Comparison of ENCODE assay signal across 1 cellular context in the genomic region with DNA sequence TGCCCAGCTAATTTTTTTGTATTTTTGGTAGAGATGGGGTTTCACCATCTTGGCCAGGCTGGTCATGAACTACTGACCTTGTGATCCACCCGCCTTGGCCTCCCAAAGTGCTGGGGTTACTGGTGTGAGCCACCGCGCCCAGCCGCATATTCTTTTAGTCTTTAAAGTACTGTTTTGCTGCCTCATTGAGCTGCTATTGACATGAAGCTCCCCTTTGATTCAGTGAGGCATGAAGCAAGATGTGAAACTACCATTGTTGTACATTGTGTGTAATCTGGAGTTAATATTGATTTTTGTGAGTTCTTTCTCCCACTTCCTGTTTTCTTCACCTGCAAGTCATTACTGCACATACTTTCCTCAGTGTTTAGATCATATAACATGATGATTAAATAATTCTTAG.
A peak's percentile ranks its signal among the peaks of the same experiment; 100 is the strongest.
TF ChIP-seq lines count a peak whose summit lies in the region.

No MANE protein-coding gene starts in this region.

TF ChIP-seq in HepG2, 621 proteins besides CTCF, POLR2A, EP300 and RAD21 (continued from another document and continues in another):
- TF ChIP-seq, protein P1, sequence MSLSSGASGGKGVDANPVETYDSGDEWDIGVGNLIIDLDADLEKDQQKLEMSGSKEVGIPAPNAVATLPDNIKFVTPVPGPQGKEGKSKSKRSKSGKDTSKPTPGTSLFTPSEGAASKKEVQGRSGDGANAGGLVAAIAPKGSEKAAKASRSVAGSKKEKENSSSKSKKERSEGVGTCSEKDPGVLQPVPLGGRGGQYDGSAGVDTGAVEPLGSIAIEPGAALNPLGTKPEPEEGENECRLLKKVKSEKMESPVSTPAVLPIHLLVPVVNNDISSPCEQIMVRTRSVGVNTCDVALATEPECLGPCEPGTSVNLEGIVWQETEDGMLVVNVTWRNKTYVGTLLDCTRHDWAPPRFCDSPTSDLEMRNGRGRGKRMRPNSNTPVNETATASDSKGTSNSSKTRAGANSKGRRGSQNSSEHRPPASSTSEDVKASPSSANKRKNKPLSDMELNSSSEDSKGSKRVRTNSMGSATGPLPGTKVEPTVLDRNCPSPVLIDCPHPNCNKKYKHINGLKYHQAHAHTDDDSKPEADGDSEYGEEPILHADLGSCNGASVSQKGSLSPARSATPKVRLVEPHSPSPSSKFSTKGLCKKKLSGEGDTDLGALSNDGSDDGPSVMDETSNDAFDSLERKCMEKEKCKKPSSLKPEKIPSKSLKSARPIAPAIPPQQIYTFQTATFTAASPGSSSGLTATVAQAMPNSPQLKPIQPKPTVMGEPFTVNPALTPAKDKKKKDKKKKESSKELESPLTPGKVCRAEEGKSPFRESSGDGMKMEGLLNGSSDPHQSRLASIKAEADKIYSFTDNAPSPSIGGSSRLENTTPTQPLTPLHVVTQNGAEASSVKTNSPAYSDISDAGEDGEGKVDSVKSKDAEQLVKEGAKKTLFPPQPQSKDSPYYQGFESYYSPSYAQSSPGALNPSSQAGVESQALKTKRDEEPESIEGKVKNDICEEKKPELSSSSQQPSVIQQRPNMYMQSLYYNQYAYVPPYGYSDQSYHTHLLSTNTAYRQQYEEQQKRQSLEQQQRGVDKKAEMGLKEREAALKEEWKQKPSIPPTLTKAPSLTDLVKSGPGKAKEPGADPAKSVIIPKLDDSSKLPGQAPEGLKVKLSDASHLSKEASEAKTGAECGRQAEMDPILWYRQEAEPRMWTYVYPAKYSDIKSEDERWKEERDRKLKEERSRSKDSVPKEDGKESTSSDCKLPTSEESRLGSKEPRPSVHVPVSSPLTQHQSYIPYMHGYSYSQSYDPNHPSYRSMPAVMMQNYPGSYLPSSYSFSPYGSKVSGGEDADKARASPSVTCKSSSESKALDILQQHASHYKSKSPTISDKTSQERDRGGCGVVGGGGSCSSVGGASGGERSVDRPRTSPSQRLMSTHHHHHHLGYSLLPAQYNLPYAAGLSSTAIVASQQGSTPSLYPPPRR (CRISPR knock-in tag; IDR thresholded peaks at IDR 0.05; ENCODE audit: borderline replicate concordance) = 0 out of 2 replicates have a peak, but pooled peaks have one; percentile 28
- TF ChIP-seq CREB1 (IDR thresholded peaks at IDR 0.05) (no peak), CREB1 (CRISPR knock-in tag; IDR thresholded peaks at IDR 0.05) (peak; percentile 63), ZFP37 (CRISPR knock-in tag; IDR thresholded peaks at IDR 0.05; ENCODE audit: borderline replicate concordance) (no peak), MAFK (conservative IDR thresholded peaks at IDR 0.05 in 1 of 2, IDR thresholded peaks at IDR 0.05 in 1 of 2; ENCODE audit: low read length in 2 of 2) (no peak), HNF4A (CRISPR knock-in tag; IDR thresholded peaks at IDR 0.05) (peak; percentile 38; the same call in 1 of the 2 replicates), ZNF614 (CRISPR knock-in tag; IDR thresholded peaks at IDR 0.05; ENCODE audit: borderline replicate concordance) (peak; percentile 78; the same call in 1 of the 2 replicates), ZNF383 (CRISPR knock-in tag; IDR thresholded peaks at IDR 0.05; ENCODE audit: borderline replicate concordance) (no peak), KLF15 (CRISPR knock-in tag; IDR thresholded peaks at IDR 0.05; ENCODE audit: borderline replicate concordance) (no peak), ZNF674 (CRISPR knock-in tag; IDR thresholded peaks at IDR 0.05; ENCODE audit: low read depth) (no peak), NFE2L1 (CRISPR knock-in tag; IDR thresholded peaks at IDR 0.05; ENCODE audit: borderline replicate concordance) (no peak), ZHX2 (IDR thresholded peaks at IDR 0.05; ENCODE audit: low read depth) (no peak), ZHX2 (CRISPR knock-in tag; IDR thresholded peaks at IDR 0.05; ENCODE audit: borderline replicate concordance) (no peak), HOXA5 (CRISPR knock-in tag; IDR thresholded peaks at IDR 0.05) (no peak), ZBTB34 (CRISPR knock-in tag; IDR thresholded peaks at IDR 0.05) (no peak), ZKSCAN8 (CRISPR knock-in tag; IDR thresholded peaks at IDR 0.05; ENCODE audit: borderline replicate concordance) (no peak), ZNF770 (CRISPR knock-in tag; IDR thresholded peaks at IDR 0.05) (no peak), RORA (CRISPR knock-in tag; IDR thresholded peaks at IDR 0.05) (no peak), ZNF138 (CRISPR knock-in tag; IDR thresholded peaks at IDR 0.05; ENCODE audit: low read depth) (no peak), ZSCAN20 (CRISPR knock-in tag; IDR thresholded peaks at IDR 0.05; ENCODE audit: borderline replicate concordance) (no peak), ZNF839 (CRISPR knock-in tag; IDR thresholded peaks at IDR 0.05; ENCODE audit: borderline replicate concordance) (no peak), CENPT (CRISPR knock-in tag; IDR thresholded peaks at IDR 0.05; ENCODE audit: low read depth) (no peak), ZNF567 (CRISPR knock-in tag; IDR thresholded peaks at IDR 0.05; ENCODE audit: borderline replicate concordance) (no peak), ZNF773 (CRISPR knock-in tag; IDR thresholded peaks at IDR 0.05; ENCODE audit: borderline replicate concordance) (no peak), ZNF703 (CRISPR knock-in tag; IDR thresholded peaks at IDR 0.05; ENCODE audit: borderline replicate concordance) (no peak), HNRNPL (IDR thresholded peaks at IDR 0.05; ENCODE audit: low read depth, low read length) (no peak), GATAD1 (CRISPR knock-in tag; IDR thresholded peaks at IDR 0.05) (0 out of 2 replicates have a peak, but pooled peaks have one; percentile 40), ZMYM3 (CRISPR knock-in tag; IDR thresholded peaks at IDR 0.05) (peak; percentile 82), PHF20 (CRISPR knock-in tag; IDR thresholded peaks at IDR 0.05) (no peak), PHF8 (CRISPR knock-in tag; IDR thresholded peaks at IDR 0.05) (no peak), ZNF362 (CRISPR knock-in tag; IDR thresholded peaks at IDR 0.05; ENCODE audit: borderline replicate concordance) (no peak), ZNF3 (CRISPR knock-in tag; IDR thresholded peaks at IDR 0.05) (no peak; the same call in 1 of the 2 replicates), ZNF30 (CRISPR knock-in tag; IDR thresholded peaks at IDR 0.05) (no peak), GABPB1 (CRISPR knock-in tag; IDR thresholded peaks at IDR 0.05) (peak; percentile 35; the same call in 1 of the 2 replicates)
- TF ChIP-seq, protein P2, sequence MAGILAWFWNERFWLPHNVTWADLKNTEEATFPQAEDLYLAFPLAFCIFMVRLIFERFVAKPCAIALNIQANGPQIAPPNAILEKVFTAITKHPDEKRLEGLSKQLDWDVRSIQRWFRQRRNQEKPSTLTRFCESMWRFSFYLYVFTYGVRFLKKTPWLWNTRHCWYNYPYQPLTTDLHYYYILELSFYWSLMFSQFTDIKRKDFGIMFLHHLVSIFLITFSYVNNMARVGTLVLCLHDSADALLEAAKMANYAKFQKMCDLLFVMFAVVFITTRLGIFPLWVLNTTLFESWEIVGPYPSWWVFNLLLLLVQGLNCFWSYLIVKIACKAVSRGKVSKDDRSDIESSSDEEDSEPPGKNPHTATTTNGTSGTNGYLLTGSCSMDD (CRISPR knock-in tag; IDR thresholded peaks at IDR 0.05) = no peak
- TF ChIP-seq, protein P3, sequence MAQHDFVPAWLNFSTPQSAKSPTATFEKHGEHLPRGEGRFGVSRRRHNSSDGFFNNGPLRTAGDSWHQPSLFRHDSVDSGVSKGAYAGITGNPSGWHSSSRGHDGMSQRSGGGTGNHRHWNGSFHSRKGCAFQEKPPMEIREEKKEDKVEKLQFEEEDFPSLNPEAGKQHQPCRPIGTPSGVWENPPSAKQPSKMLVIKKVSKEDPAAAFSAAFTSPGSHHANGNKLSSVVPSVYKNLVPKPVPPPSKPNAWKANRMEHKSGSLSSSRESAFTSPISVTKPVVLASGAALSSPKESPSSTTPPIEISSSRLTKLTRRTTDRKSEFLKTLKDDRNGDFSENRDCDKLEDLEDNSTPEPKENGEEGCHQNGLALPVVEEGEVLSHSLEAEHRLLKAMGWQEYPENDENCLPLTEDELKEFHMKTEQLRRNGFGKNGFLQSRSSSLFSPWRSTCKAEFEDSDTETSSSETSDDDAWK (CRISPR knock-in tag; IDR thresholded peaks at IDR 0.05) = no peak
- TF ChIP-seq, protein P4, sequence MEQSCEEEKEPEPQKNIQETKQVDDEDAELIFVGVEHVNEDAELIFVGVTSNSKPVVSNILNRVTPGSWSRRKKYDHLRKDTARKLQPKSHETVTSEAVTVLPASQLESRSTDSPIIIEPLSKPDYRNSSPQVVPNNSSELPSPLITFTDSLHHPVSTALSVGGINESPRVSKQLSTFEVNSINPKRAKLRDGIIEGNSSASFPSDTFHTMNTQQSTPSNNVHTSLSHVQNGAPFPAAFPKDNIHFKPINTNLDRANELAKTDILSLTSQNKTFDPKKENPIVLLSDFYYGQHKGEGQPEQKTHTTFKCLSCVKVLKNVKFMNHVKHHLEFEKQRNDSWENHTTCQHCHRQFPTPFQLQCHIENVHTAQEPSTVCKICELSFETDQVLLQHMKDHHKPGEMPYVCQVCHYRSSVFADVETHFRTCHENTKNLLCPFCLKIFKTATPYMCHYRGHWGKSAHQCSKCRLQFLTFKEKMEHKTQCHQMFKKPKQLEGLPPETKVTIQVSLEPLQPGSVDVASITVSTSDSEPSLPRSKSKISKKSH (CRISPR knock-in tag; IDR thresholded peaks at IDR 0.05; ENCODE audit: borderline replicate concordance) = no peak
- TF ChIP-seq, protein P5, sequence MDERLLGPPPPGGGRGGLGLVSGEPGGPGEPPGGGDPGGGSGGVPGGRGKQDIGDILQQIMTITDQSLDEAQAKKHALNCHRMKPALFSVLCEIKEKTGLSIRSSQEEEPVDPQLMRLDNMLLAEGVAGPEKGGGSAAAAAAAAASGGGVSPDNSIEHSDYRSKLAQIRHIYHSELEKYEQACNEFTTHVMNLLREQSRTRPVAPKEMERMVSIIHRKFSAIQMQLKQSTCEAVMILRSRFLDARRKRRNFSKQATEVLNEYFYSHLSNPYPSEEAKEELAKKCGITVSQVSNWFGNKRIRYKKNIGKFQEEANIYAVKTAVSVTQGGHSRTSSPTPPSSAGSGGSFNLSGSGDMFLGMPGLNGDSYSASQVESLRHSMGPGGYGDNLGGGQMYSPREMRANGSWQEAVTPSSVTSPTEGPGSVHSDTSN (CRISPR knock-in tag; IDR thresholded peaks at IDR 0.05) = no peak
